25 cellular contexts compared by ENCODE assay signal in the genomic region with DNA sequence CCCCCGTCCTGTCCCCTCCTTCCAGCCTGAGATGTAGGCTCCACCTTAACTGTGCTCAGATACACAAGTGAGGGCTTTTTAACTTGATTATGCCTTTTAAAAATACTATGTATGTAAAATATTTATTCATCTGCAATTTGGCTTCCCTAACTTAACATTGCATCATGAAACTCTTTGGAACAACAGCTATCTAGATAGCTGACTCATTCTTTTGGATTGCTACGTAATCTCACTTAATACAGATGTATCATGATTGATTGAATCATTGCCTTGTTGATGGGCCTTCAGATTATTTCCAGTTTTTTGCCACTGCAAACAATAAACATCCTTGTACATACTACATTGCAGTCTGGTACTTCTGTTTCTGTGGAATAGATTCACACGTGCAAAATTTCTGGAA. TPM values are rescaled to one million over a fixed set of nuclear protein-coding genes. Genes with fewer than 3 reads are reported as not detected.
DNase-seq lines count a peak whose midpoint lies in the region; ATAC-seq and TF ChIP-seq lines count a peak whose summit lies in the region.
"Had no signal": no experiment of that assay in that cellular context is flagged by ENCODE, and none has a peak within 500 bp of the region (broad histone marks: within the 10 kb centered on the region; RNA-seq: fewer than 3 reads in every experiment).

No MANE protein-coding gene starts in this region.

- POLR2A ChIA-PET in PC-3 (lab: Charles Lee; ENCODE audit: unreplicated experiment) = no interaction called here

- no peak for TF ChIP-seq CTCF in PC-3 (conservative IDR thresholded peaks at IDR 0.05; ENCODE audit: low read depth, low read length)
- TF ChIP-seq CTCF in foreskin fibroblast (IDR thresholded peaks at IDR 0.05; ENCODE audit: low read depth, low read length) = no peak

- no TSS peak for BruUV-seq in PC-3 (replicated peaks; lab: Mats Ljungman, UMichigan)

- H3K4me3 ChIP-seq in PC-3 (ENCODE audit: low read length) (no peak overlapping the region), foreskin fibroblast (ENCODE audit: low read depth in 1 of 2, low read length in 2 of 2) (no peak overlapping the region)
- H3K4me3 ChIP-seq: colonic mucosa, MG63, prostate gland had no signal

- intact Hi-C loops in PC-3 (cut with micrococcal nuclease) = no loop called here

- DNase-seq in ELR (ENCODE audit: low read depth) = peak; percentile 60
- DNase-seq in PC-3 = peak; percentile 59
- peak; percentile 53 for DNase-seq in dedifferentiated amniotic fluid mesenchymal stem cell (ENCODE audit: extremely low spot score)
- peak; percentile 24 to 59 for DNase-seq in foreskin fibroblast
- DNase-seq in foreskin melanocyte = no peak
- DNase-seq: activated CD4-positive, alpha-beta T cell treated with anti-CD3 and anti-CD28 coated beads, Interleukin-2, amount 50 U/mL, for 48 hours; activated CD8-positive, alpha-beta memory T cell treated with anti-CD3 and anti-CD28 coated beads, Interleukin-2, amount 50 U/mL, for 48 hours; activated naive CD8-positive, alpha-beta T cell treated with anti-CD3 and anti-CD28 coated beads, Interleukin-2, amount 10 ng/mL, durations not matched to agents 7 days and 5 days; colonic mucosa; MG63; NCI-H1436; NCI-H510A; NK-92 treated with Interleukin-12 subunit alpha and Interleukin-12 subunit beta, amount 100 ng/mL, for 24 hours; RPMI8226; stimulated activated CD4-positive, alpha-beta T cell treated with anti-CD3 and anti-CD28 coated beads, Interleukin-1b, Interleukin-23, amount 100 ng/mL, for 48 hours; substantia nigra; T1000 had no signal

- CTCF ChIA-PET in PC-3 (lab: Charles Lee) = no interaction called here

- H3K79me2 ChIP-seq in PC-3 (ENCODE audit: low read length) = no peaks in the 10 kb centered on the region

- no peak overlapping the region for H2AFZ ChIP-seq in PC-3 (ENCODE audit: low read length)

- no peaks in the 10 kb centered on the region for H3K9me2 ChIP-seq in PC-3 (replicated peaks; ENCODE audit: low read length)

- H3F3A ChIP-seq in PC-3 (ENCODE audit: low read length, unreplicated experiment) = no peaks in the 10 kb centered on the region

- H4K20me1 ChIP-seq in PC-3 (ENCODE audit: low read length) = no peaks in the 10 kb centered on the region

- no peak overlapping the region for H3K4me2 ChIP-seq in PC-3 (ENCODE audit: low read length)

- no peaks in the 10 kb centered on the region for H3K36me3 ChIP-seq in PC-3 (ENCODE audit: low read depth, low read length)
- H3K36me3 ChIP-seq: colonic mucosa, MG63, neutrophil, prostate gland had no signal

- no peak overlapping the region for H3K9ac ChIP-seq in PC-3 (ENCODE audit: low read length)

- no peaks in the 10 kb centered on the region for H3K27me3 ChIP-seq in PC-3 (ENCODE audit: low read length)
- H3K27me3 ChIP-seq: colonic mucosa, MG63 had no signal

- ATAC-seq in PC-3 = no peak
- no peak for ATAC-seq in HG02970 (IDR thresholded peaks at IDR 0.05; ENCODE audit: low FRiP score, unreplicated experiment)
- ATAC-seq in HG03439 (IDR thresholded peaks at IDR 0.05; ENCODE audit: unreplicated experiment) = no peak
- ATAC-seq: WTC11 had no signal

- no peaks in the 10 kb centered on the region; the same call in 1 of the 2 replicates for H3K4me1 ChIP-seq in PC-3 (ENCODE audit: insufficient read depth, low read length)
- H3K4me1 ChIP-seq: colonic mucosa, prostate gland had no signal

- H3K27ac ChIP-seq in PC-3 (ENCODE audit: low read length) = no peak overlapping the region
- H3K27ac ChIP-seq: colonic mucosa, neutrophil, prostate gland had no signal

- H3K9me3 ChIP-seq in PC-3 (ENCODE audit: low read length) = no peaks in the 10 kb centered on the region
- H3K9me3 ChIP-seq: colonic mucosa, MG63, neutrophil, prostate gland had no signal

RNA-seq across cellular contexts. Expression of a gene that starts 6.4 kb away (rescaled TPM):
- total RNA-seq in PC-3 (2014; rRNA removed) = not detected in 2 replicates
- total RNA-seq: activated naive CD8-positive, alpha-beta T cell treated with anti-CD3 and anti-CD28 coated beads, Interleukin-2, amount 10 ng/mL, durations not matched to agents 7 days and 5 days; G401; kidney epithelial cell; ureter had no signal

RNA-seq across cellular contexts. Expression of a gene that starts 41.9 kb away (rescaled TPM):
- total RNA-seq in PC-3 (2014; rRNA removed) = 274 and 312 TPM in 2 replicates
